ENCODE assay signal across 1 cellular context in genomic region chr4:139686988-139687387, GRCh38.
A peak's percentile ranks its signal among the peaks of the same experiment; 100 is the strongest.
TF ChIP-seq lines count a peak whose summit lies in the region.

No MANE protein-coding gene starts in this region.

TF ChIP-seq in liver, 16 proteins besides CTCF, POLR2A, EP300 and RAD21 (continued from another document):
- no peak for TF ChIP-seq GABPA (IDR thresholded peaks at IDR 0.05 in 1 of 2, conservative IDR thresholded peaks at IDR 0.05 in 1 of 2)
- TF ChIP-seq YY1 (IDR thresholded peaks at IDR 0.05) = peak; percentile 49
- peak; percentile 28 for TF ChIP-seq SP1 (IDR thresholded peaks at IDR 0.05)
- TF ChIP-seq REST (IDR thresholded peaks at IDR 0.05) = no peak
- TF ChIP-seq HNF4G (IDR thresholded peaks at IDR 0.05) = no peak
- no peak for TF ChIP-seq JUND (IDR thresholded peaks at IDR 0.05)
- peak; percentile 18 for TF ChIP-seq NR2F2 (IDR thresholded peaks at IDR 0.05)
- peak in 1 of 2 donors; percentile 13 for TF ChIP-seq RXRA (IDR thresholded peaks at IDR 0.05)
- TF ChIP-seq HNF4A (conservative IDR thresholded peaks at IDR 0.05) = peak; percentile 12 to 30
TF ChIP-seq in liver: peak in this region for 5.
